22 cellular contexts compared by ENCODE assay signal in the genomic region with DNA sequence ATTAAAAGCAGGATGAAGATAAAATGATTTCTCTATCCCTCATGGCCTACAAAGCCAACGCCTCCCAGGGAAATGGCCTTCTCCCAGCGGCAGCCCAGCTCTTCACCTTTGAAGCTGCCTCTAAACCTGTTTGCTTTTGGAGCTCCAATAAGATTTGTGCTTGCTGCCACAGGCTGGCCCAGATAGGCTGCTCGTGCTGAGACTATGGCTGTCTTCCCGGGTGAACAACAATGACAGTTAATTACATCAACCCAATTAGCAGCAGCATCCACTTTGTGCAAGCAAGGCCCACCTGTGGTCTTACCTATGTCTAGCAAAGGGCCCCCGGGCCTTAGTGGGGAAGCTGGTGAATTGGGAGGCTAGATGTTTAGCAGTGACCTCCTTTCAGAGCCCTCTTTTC.
DNase-seq lines count a peak whose midpoint lies in the region; ATAC-seq and TF ChIP-seq lines count a peak whose summit lies in the region.
"Had no signal": no experiment of that assay in that cellular context is flagged by ENCODE, and none has a peak within 500 bp of the region (broad histone marks: within the 10 kb centered on the region; RNA-seq: fewer than 3 reads in every experiment).

No MANE protein-coding gene starts in this region.

- DNase-seq in NCI-H1105 treated with DMSO at 0.1 percent for 48 hours (lab: John Stamatoyannopoulos, UW) (peak; percentile 31), NCI-H1105 (lab: John Stamatoyannopoulos, UW) (no peak), RWPE2 (ENCODE audit: low spot score) (no peak), epithelial cell of prostate (ENCODE audit: low read depth, low spot score) (no peak), progenitor cell of endocrine pancreas (ENCODE audit: low spot score, unreplicated experiment) (no peak)
- DNase-seq in activated effector memory CD4-positive, alpha-beta T cell treated with anti-CD3 and anti-CD28 coated beads, Interleukin-2, amount 50 U/mL, for 16 hours: no peak
- DNase-seq: 8988T; activated CD4-positive, CD25-positive, alpha-beta regulatory T cell treated with anti-CD3 and anti-CD28 coated beads, Interleukin-2, amount 50 U/mL, for 72 hours; activated CD8-positive, alpha-beta memory T cell treated with anti-CD3 and anti-CD28 coated beads, Interleukin-2, amount 10 ng/mL, durations not matched to agents 7 days and 5 days; activated gamma-delta T cell treated with Interleukin-2 at 50 U/mL for 16 hours; DMS53; lower lobe of right lung; naive thymus-derived CD8-positive, alpha-beta T cell; SIG-M5; stimulated activated naive B cell treated with anti-CD40 and anti-IgM and Interleukin-4, amounts not matched to agents 10 μg/mL and 1 μg/mL and 100 μg/mL, for 72 hours; upper lobe of left lung had no signal

- TF ChIP-seq CTCF in RWPE2 (IDR thresholded peaks at IDR 0.05; ENCODE audit: poor library complexity, severe bottlenecking) (no peak), progenitor cell of endocrine pancreas (IDR thresholded peaks at IDR 0.05; ENCODE audit: unreplicated experiment) (no peak)

- H3K27ac Mint-ChIP-seq in progenitor cell of endocrine pancreas: peak overlapping the region; percentile 88
- H3K27ac Mint-ChIP-seq: activated CD8-positive, alpha-beta memory T cell treated with anti-CD3 and anti-CD28 coated beads, Interleukin-2, amount 10 ng/mL, durations not matched to agents 7 days and 5 days; naive thymus-derived CD8-positive, alpha-beta T cell; stimulated activated naive B cell treated with anti-CD40 and anti-IgM and Interleukin-4, amounts not matched to agents 10 μg/mL and 1 μg/mL and 100 μg/mL, for 72 hours; T-helper 2 cell treated with Interferon-gamma antibody and Interleukin-4, amounts not matched to agents 5 μg/mL and 100 μg/mL, for 36 hours had no signal

- H3K4me1 ChIP-seq in RWPE2 (ENCODE audit: insufficient read depth, poor library complexity, severe bottlenecking): peaks cover 50% of the 10 kb centered on the region
- H3K4me1 ChIP-seq: BLaER1, lower lobe of right lung had no signal

- no peaks in the 10 kb centered on the region for H3K9me3 Mint-ChIP-seq in progenitor cell of endocrine pancreas (ENCODE audit: low read depth)
- H3K9me3 Mint-ChIP-seq: naive thymus-derived CD8-positive, alpha-beta T cell; stimulated activated naive B cell treated with anti-CD40 and anti-IgM and Interleukin-4, amounts not matched to agents 10 μg/mL and 1 μg/mL and 100 μg/mL, for 72 hours; T-helper 2 cell treated with Interferon-gamma antibody and Interleukin-4, amounts not matched to agents 5 μg/mL and 100 μg/mL, for 36 hours had no signal

- H3K27me3 Mint-ChIP-seq in progenitor cell of endocrine pancreas: peaks cover 32% of the 10 kb centered on the region
- H3K27me3 Mint-ChIP-seq: activated CD8-positive, alpha-beta memory T cell treated with anti-CD3 and anti-CD28 coated beads, Interleukin-2, amount 10 ng/mL, durations not matched to agents 7 days and 5 days; stimulated activated naive B cell treated with anti-CD40 and anti-IgM and Interleukin-4, amounts not matched to agents 10 μg/mL and 1 μg/mL and 100 μg/mL, for 72 hours had no signal

- no peak for ATAC-seq in RWPE2 (ENCODE audit: low read depth)
- no peak for ATAC-seq in GM21515 (IDR thresholded peaks at IDR 0.05; ENCODE audit: unreplicated experiment)
- no peak for ATAC-seq in GM21717 (IDR thresholded peaks at IDR 0.05; ENCODE audit: unreplicated experiment)
- ATAC-seq: activated CD8-positive, alpha-beta memory T cell treated with anti-CD3 and anti-CD28 coated beads, Interleukin-2, amount 10 ng/mL, durations not matched to agents 7 days and 5 days; lower lobe of right lung; naive thymus-derived CD8-positive, alpha-beta T cell; stimulated activated naive B cell treated with anti-CD40 and anti-IgM and Interleukin-4, amounts not matched to agents 10 μg/mL and 1 μg/mL and 100 μg/mL, for 72 hours had no signal

- no peaks in the 10 kb centered on the region for H3K36me3 Mint-ChIP-seq in progenitor cell of endocrine pancreas (ENCODE audit: insufficient read depth)
- H3K36me3 Mint-ChIP-seq: activated CD8-positive, alpha-beta memory T cell treated with anti-CD3 and anti-CD28 coated beads, Interleukin-2, amount 10 ng/mL, durations not matched to agents 7 days and 5 days; naive thymus-derived CD8-positive, alpha-beta T cell; stimulated activated naive B cell treated with anti-CD40 and anti-IgM and Interleukin-4, amounts not matched to agents 10 μg/mL and 1 μg/mL and 100 μg/mL, for 72 hours had no signal

- peaks cover 17% of the 10 kb centered on the region for H3K4me1 Mint-ChIP-seq in progenitor cell of endocrine pancreas (ENCODE audit: low read depth)
- H3K4me1 Mint-ChIP-seq: activated CD8-positive, alpha-beta memory T cell treated with anti-CD3 and anti-CD28 coated beads, Interleukin-2, amount 10 ng/mL, durations not matched to agents 7 days and 5 days; naive thymus-derived CD8-positive, alpha-beta T cell; stimulated activated naive B cell treated with anti-CD40 and anti-IgM and Interleukin-4, amounts not matched to agents 10 μg/mL and 1 μg/mL and 100 μg/mL, for 72 hours had no signal

- H3K27me3 ChIP-seq in RWPE2 (ENCODE audit: insufficient read depth, poor library complexity, severe bottlenecking): no peaks in the 10 kb centered on the region
- H3K27me3 ChIP-seq: BLaER1, upper lobe of left lung had no signal

- H3K4me3 Mint-ChIP-seq in progenitor cell of endocrine pancreas (ENCODE audit: low read depth): no peak overlapping the region
- H3K4me3 Mint-ChIP-seq: activated CD8-positive, alpha-beta memory T cell treated with anti-CD3 and anti-CD28 coated beads, Interleukin-2, amount 10 ng/mL, durations not matched to agents 7 days and 5 days; naive thymus-derived CD8-positive, alpha-beta T cell; stimulated activated naive B cell treated with anti-CD40 and anti-IgM and Interleukin-4, amounts not matched to agents 10 μg/mL and 1 μg/mL and 100 μg/mL, for 72 hours; T-helper 2 cell treated with Interferon-gamma antibody and Interleukin-4, amounts not matched to agents 5 μg/mL and 100 μg/mL, for 36 hours had no signal

- no peaks in the 10 kb centered on the region for H3K36me3 ChIP-seq in RWPE2 (ENCODE audit: low read depth)
- H3K36me3 ChIP-seq: BLaER1, lower lobe of right lung, upper lobe of left lung had no signal

- H3K27ac ChIP-seq in RWPE2 (ENCODE audit: poor library complexity, severe bottlenecking): peak overlapping the region; percentile 72
- H3K27ac ChIP-seq in epithelial cell of prostate: peak overlapping the region; percentile 98
- H3K27ac ChIP-seq: BLaER1, HL-60, KMS-11, lower lobe of right lung, upper lobe of left lung had no signal

- H3K4me3 ChIP-seq in RWPE2 (ENCODE audit: severe bottlenecking): no peak overlapping the region
- H3K4me3 ChIP-seq: BLaER1, lower lobe of right lung, upper lobe of left lung had no signal

- H3K9me3 ChIP-seq in RWPE2 (ENCODE audit: severe bottlenecking): no peaks in the 10 kb centered on the region
- H3K9me3 ChIP-seq: BLaER1, lower lobe of right lung, upper lobe of left lung had no signal
